Comparison of ENCODE assay signal across 11 cellular contexts in the genomic region with DNA sequence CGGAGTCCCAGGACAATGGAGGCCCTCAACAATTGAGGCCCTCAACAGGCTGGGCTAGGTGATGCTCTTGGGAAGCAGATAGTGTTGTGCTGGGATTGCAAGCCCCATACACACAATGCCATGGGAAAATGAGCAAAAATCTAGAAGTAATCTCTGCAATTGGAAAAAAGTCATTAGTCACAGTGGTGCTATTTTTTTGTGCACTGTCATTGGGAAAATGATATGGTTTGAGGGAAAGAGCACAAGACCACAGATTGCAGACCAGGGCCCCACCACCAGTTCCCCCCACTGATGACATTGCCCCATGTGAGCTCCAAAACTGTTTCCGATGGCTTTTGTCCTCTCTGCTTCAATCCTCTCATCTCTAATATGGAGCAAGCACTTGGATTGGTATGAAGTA. TPM values are rescaled to one million over a fixed set of nuclear protein-coding genes. Genes with fewer than 3 reads are reported as not detected.
DNase-seq lines count a peak whose midpoint lies in the region; ATAC-seq and TF ChIP-seq lines count a peak whose summit lies in the region.
"Had no signal": no experiment of that assay in that cellular context is flagged by ENCODE, and none has a peak within 500 bp of the region (broad histone marks: within the 10 kb centered on the region; RNA-seq: fewer than 3 reads in every experiment).

No MANE protein-coding gene starts in this region.

- peaks cover 9% of the 10 kb centered on the region; the same call in 1 of the 2 replicates for H3K36me3 ChIP-seq in BLaER1
- H3K36me3 ChIP-seq in Loucy (ENCODE audit: insufficient read depth, low read length), result no peaks in the 10 kb centered on the region

- peaks cover 71% of the 10 kb centered on the region for H3K4me1 ChIP-seq in BLaER1
- peaks cover 34% of the 10 kb centered on the region for H3K4me1 ChIP-seq in Loucy (ENCODE audit: insufficient read depth, low read length, poor library complexity, severe bottlenecking)

- ATAC-seq in activated CD8-positive, alpha-beta T cell treated with anti-CD3 and anti-CD28 coated beads, Interleukin-2, amount 10 ng/mL, durations not matched to agents 7 days and 5 days, result no peak
- no peak for ATAC-seq in memory B cell (ENCODE audit: low read depth)
- no peak for ATAC-seq in HG02970 (IDR thresholded peaks at IDR 0.05; ENCODE audit: low FRiP score, unreplicated experiment)

- peaks cover 24% of the 10 kb centered on the region; the same call in 1 of the 2 replicates for H3F3A ChIP-seq in Loucy (ENCODE audit: low read depth)

- H3K4me3 ChIP-seq in BLaER1 (no peak overlapping the region), Loucy (ENCODE audit: low read length, poor library complexity, severe bottlenecking) (peak overlapping the region; percentile 59)
- H3K4me3 ChIP-seq: cardiac muscle cell had no signal

- H3K9me3 Mint-ChIP-seq in activated CD8-positive, alpha-beta T cell treated with anti-CD3 and anti-CD28 coated beads, Interleukin-2, amount 10 ng/mL, durations not matched to agents 7 days and 5 days (ENCODE audit: insufficient read depth), result no peaks in the 10 kb centered on the region
- no peaks in the 10 kb centered on the region for H3K9me3 Mint-ChIP-seq in memory B cell

- H2AFZ ChIP-seq in Loucy (ENCODE audit: low read length), result no peak overlapping the region

- H4K20me1 ChIP-seq in BLaER1 (no peaks in the 10 kb centered on the region), Loucy (ENCODE audit: insufficient read depth, low read length, poor library complexity, severe bottlenecking) (peaks cover 5% of the 10 kb centered on the region)

- H3K9ac ChIP-seq in BLaER1 (no peak overlapping the region), Loucy (ENCODE audit: low read depth, low read length, poor library complexity, severe bottlenecking) (no peak overlapping the region)

- CTCF ChIA-PET in activated CD8-positive, alpha-beta T cell treated with anti-CD3 and anti-CD28 coated beads, Interleukin-2, amount 10 ng/mL, durations not matched to agents 7 days and 5 days (lab: Charles Lee), result no interaction called here

- peaks cover 4% of the 10 kb centered on the region for H3K27me3 Mint-ChIP-seq in activated CD8-positive, alpha-beta T cell treated with anti-CD3 and anti-CD28 coated beads, Interleukin-2, amount 10 ng/mL, durations not matched to agents 7 days and 5 days (ENCODE audit: low read depth)
- H3K27me3 Mint-ChIP-seq in memory B cell, result no peaks in the 10 kb centered on the region

- H3K36me3 Mint-ChIP-seq in activated CD8-positive, alpha-beta T cell treated with anti-CD3 and anti-CD28 coated beads, Interleukin-2, amount 10 ng/mL, durations not matched to agents 7 days and 5 days (ENCODE audit: low read depth), result peaks cover 32% of the 10 kb centered on the region
- H3K36me3 Mint-ChIP-seq in memory B cell, result peaks cover 8% of the 10 kb centered on the region

- H3K79me2 ChIP-seq in Loucy (ENCODE audit: insufficient read depth, low read length), result peaks cover 8% of the 10 kb centered on the region; the same call in 1 of the 2 replicates

- no peaks in the 10 kb centered on the region for H3K9me2 ChIP-seq in Loucy (replicated peaks; ENCODE audit: low read depth, low read length)

- DNase-seq in activated CD8-positive, alpha-beta T cell treated with anti-CD3 and anti-CD28 coated beads, Interleukin-2, amount 10 ng/mL, durations not matched to agents 7 days and 5 days, result no peak
- no peak for DNase-seq in memory B cell (ENCODE audit: low spot score in 2 of 2)
- DNase-seq in medulla oblongata (ENCODE audit: extremely low spot score), result no peak
- DNase-seq in stimulated activated CD4-positive, alpha-beta T cell treated with anti-CD3 and anti-CD28 coated beads, Interleukin-1b, Interleukin-23, amount 100 ng/mL, for 48 hours, result no peak
- DNase-seq in stimulated activated CD4-positive, alpha-beta T cell treated with anti-CD3 and anti-CD28 coated beads, Interleukin-4, amount 100 ng/mL, for 1 hour, result no peak
- DNase-seq: AML-193, SW 1271 had no signal

- peak overlapping the region; percentile 64 for H3K4me3 Mint-ChIP-seq in activated CD8-positive, alpha-beta T cell treated with anti-CD3 and anti-CD28 coated beads, Interleukin-2, amount 10 ng/mL, durations not matched to agents 7 days and 5 days
- H3K4me3 Mint-ChIP-seq in memory B cell, result peak overlapping the region; percentile 33

- POLR2A ChIA-PET in activated CD8-positive, alpha-beta T cell treated with anti-CD3 and anti-CD28 coated beads, Interleukin-2, amount 10 ng/mL, durations not matched to agents 7 days and 5 days (lab: Charles Lee), result interaction anchor here (1.0 to 1.6 kb wide), 3 partner anchors 23 to 110 kb away, joined by 3 to 8 read pairs (median 5); a partner anchor contains a TSS

- no peak for TF ChIP-seq CTCF in Loucy (conservative IDR thresholded peaks at IDR 0.05; ENCODE audit: low read length)

- H3K27me3 ChIP-seq in BLaER1 (no peaks in the 10 kb centered on the region), Loucy (ENCODE audit: insufficient read depth, low read length, poor library complexity, severe bottlenecking) (no peaks in the 10 kb centered on the region)
- H3K27me3 ChIP-seq: cardiac muscle cell had no signal

- H3K27ac ChIP-seq in BLaER1, result no peak overlapping the region
- H3K27ac ChIP-seq: cardiac muscle cell had no signal

- H3K4me2 ChIP-seq in BLaER1, result peak overlapping the region; percentile 90
- H3K4me2 ChIP-seq in Loucy (ENCODE audit: low read depth, low read length, poor library complexity, severe bottlenecking), result peak overlapping the region; percentile 90

- peaks cover 58% of the 10 kb centered on the region for H3K4me1 Mint-ChIP-seq in activated CD8-positive, alpha-beta T cell treated with anti-CD3 and anti-CD28 coated beads, Interleukin-2, amount 10 ng/mL, durations not matched to agents 7 days and 5 days (ENCODE audit: low read depth)
- peaks cover 41% of the 10 kb centered on the region for H3K4me1 Mint-ChIP-seq in memory B cell

- H3K9me3 ChIP-seq in BLaER1, result no peaks in the 10 kb centered on the region
- no peaks in the 10 kb centered on the region for H3K9me3 ChIP-seq in Loucy (ENCODE audit: insufficient read depth, low read depth, low read length)

- peak overlapping the region; percentile 88 for H3K27ac Mint-ChIP-seq in activated CD8-positive, alpha-beta T cell treated with anti-CD3 and anti-CD28 coated beads, Interleukin-2, amount 10 ng/mL, durations not matched to agents 7 days and 5 days
- peak overlapping the region; percentile 86 for H3K27ac Mint-ChIP-seq in memory B cell

RNA-seq across cellular contexts. Expression of a gene that starts 1.8 kb away (rescaled TPM):
- 10 to 100 TPM; 31.1 to 32.6 TPM for total RNA-seq in activated CD8-positive, alpha-beta T cell treated with anti-CD3 and anti-CD28 coated beads, Interleukin-2, amount 10 ng/mL, durations not matched to agents 7 days and 5 days
